Comparison of ENCODE assay signal across 8 cellular contexts in genomic region chr18:2571200-2572143, GRCh38. TPM values are rescaled to one million over a fixed set of nuclear protein-coding genes. Genes with fewer than 3 reads are reported as not detected.
A peak's percentile ranks its signal among the peaks of the same experiment; 100 is the strongest.
DNase-seq lines count a peak whose midpoint lies in the region; ATAC-seq and TF ChIP-seq lines count a peak whose summit lies in the region.

TSS of gene METTL4 (minus strand) at chr18:2571505. CDS start at chr18:2567216, 4,289 bp downstream.
TSS of gene NDC80 (plus strand) at chr18:2571557. CDS start at chr18:2572986, 1,429 bp downstream.

- H3K27ac Mint-ChIP-seq in Calu3 (ENCODE audit: unreplicated experiment): peak within 1 kb of the TSS; percentile 84

- no peaks in the 10 kb centered on the region for H3K27me3 ChIP-seq in OCI-LY3 (ENCODE audit: low read depth, low read length)

- H3K4me3 Mint-ChIP-seq in Calu3 (ENCODE audit: low read depth, unreplicated experiment): peak within 1 kb of the TSS; percentile 91

- peak within 1 kb of the TSS; percentile 93 for H3K4me2 ChIP-seq in OCI-LY3 (ENCODE audit: low read length)

- H3K79me2 ChIP-seq in OCI-LY3 (ENCODE audit: low read length): peaks cover 63% of the 10 kb centered on the region

- no TSS peak for BruUV-seq in Calu3 (replicated peaks; lab: Mats Ljungman, UMichigan)

- no peaks in the 10 kb centered on the region for H4K20me1 ChIP-seq in OCI-LY3 (ENCODE audit: insufficient read depth, low read length)

- no peaks in the 10 kb centered on the region for H3K9me3 ChIP-seq in OCI-LY3 (ENCODE audit: insufficient read depth, low read length)

- peaks cover 48% of the 10 kb centered on the region for H3K4me1 Mint-ChIP-seq in Calu3 (ENCODE audit: low read depth, unreplicated experiment)

- DNase-seq in Calu3 (peak; percentile 85), HT-29 (ENCODE audit: low spot score) (peak; percentile 94), epidermal melanocyte (ENCODE audit: insufficient read length, low spot score) (peak; percentile 41), middle frontal gyrus (ENCODE audit: extremely low spot score, low spot score) (peak; percentile 72)
- DNase-seq in activated CD8-positive, alpha-beta memory T cell treated with anti-CD3 and anti-CD28 coated beads, Interleukin-2, amount 50 U/mL, for 48 hours: peak; percentile 94
- peak; percentile 68 to 70 for DNase-seq in stimulated activated CD8-positive, alpha-beta memory T cell treated with anti-CD3 and anti-CD28 coated beads, Interleukin-2, amount 100 ng/mL, for 1 hour (ENCODE audit: low read depth in 2 of 2)

- H3K36me3 ChIP-seq in OCI-LY3 (replicated peaks; ENCODE audit: low read depth, low read length): peaks cover 27% of the 10 kb centered on the region

- H3K36me3 Mint-ChIP-seq in Calu3 (ENCODE audit: insufficient read depth, unreplicated experiment): peaks cover 49% of the 10 kb centered on the region

- TF ChIP-seq CTCF in Calu3 (IDR thresholded peaks at IDR 0.05; ENCODE audit: unreplicated experiment): no peak
- TF ChIP-seq CTCF in OCI-LY3 (IDR thresholded peaks at IDR 0.05; ENCODE audit: low read depth, low read length): no peak

- peak within 1 kb of the TSS; percentile 85 for H3K9ac ChIP-seq in OCI-LY3 (ENCODE audit: low read length)

- peaks cover 23% of the 10 kb centered on the region for H3K4me1 ChIP-seq in OCI-LY3 (ENCODE audit: low read length)

- CTCF ChIA-PET in Calu3 (lab: Charles Lee): interaction anchor here (0.5 kb wide), 1 partner anchor 79 kb away, joined by 4 read pairs; no protein-coding TSS in a partner anchor

- peak within 1 kb of the TSS; percentile 88 for H2AFZ ChIP-seq in OCI-LY3 (ENCODE audit: low read depth, low read length)

- H3K27me3 Mint-ChIP-seq in Calu3 (ENCODE audit: unreplicated experiment): no peaks in the 10 kb centered on the region

- peak within 1 kb of the TSS; percentile 89 for H3K4me3 ChIP-seq in OCI-LY3 (ENCODE audit: low read length)

- ATAC-seq in GM21360 (IDR thresholded peaks at IDR 0.05; ENCODE audit: unreplicated experiment): peak; percentile 69

- intact Hi-C loops in Calu3 (cut with micrococcal nuclease; ENCODE audit: unreplicated experiment): loop anchor here (5.0 kb wide), 1 partner anchor 86 kb away; the partner anchor contains the start of gene SMCHD1

- no peaks in the 10 kb centered on the region for H3K9me3 Mint-ChIP-seq in Calu3 (ENCODE audit: low read depth, unreplicated experiment)

- H3K27ac ChIP-seq in OCI-LY3 (ENCODE audit: low read length): peak within 1 kb of the TSS; percentile 74

RNA-seq across cellular contexts. Expression of gene METTL4, which starts in this region (rescaled TPM):
- 17.2 and 20.3 TPM in 2 replicates for total RNA-seq in Calu3 (2022)
- 4.4 and 5.1 TPM in 2 replicates for total RNA-seq in HT-29 (2014; rRNA removed; shearing (Covaris generic))

RNA-seq across cellular contexts. Expression of gene NDC80, which starts in this region (rescaled TPM):
- 49.5 and 56.0 TPM in 2 replicates for total RNA-seq in Calu3 (2022)
- 19.4 and 22.7 TPM in 2 replicates for total RNA-seq in HT-29 (2014; rRNA removed; shearing (Covaris generic))

Comparison
In these comparisons a context has a peak if more than half of its experiments do, and no peak if none do; other contexts are left out.
1. Peak in every context shown above with its lines: DNase-seq, ATAC-seq, H3K4me3 ChIP-seq and H3K27ac ChIP-seq.
2. DNase-seq: peak in every context shown above with its lines; median percentile 94 in HT-29; 94 in activated CD8-positive, alpha-beta memory T cell treated with anti-CD3 and anti-CD28 coated beads, Interleukin-2, amount 50 U/mL, for 48 hours; 85 in Calu3; 72 in middle frontal gyrus; 69 in stimulated activated CD8-positive, alpha-beta memory T cell treated with anti-CD3 and anti-CD28 coated beads, Interleukin-2, amount 100 ng/mL, for 1 hour; 41 in epidermal melanocyte.